ENCODE assay signal across 8 cellular contexts in the genomic region with DNA sequence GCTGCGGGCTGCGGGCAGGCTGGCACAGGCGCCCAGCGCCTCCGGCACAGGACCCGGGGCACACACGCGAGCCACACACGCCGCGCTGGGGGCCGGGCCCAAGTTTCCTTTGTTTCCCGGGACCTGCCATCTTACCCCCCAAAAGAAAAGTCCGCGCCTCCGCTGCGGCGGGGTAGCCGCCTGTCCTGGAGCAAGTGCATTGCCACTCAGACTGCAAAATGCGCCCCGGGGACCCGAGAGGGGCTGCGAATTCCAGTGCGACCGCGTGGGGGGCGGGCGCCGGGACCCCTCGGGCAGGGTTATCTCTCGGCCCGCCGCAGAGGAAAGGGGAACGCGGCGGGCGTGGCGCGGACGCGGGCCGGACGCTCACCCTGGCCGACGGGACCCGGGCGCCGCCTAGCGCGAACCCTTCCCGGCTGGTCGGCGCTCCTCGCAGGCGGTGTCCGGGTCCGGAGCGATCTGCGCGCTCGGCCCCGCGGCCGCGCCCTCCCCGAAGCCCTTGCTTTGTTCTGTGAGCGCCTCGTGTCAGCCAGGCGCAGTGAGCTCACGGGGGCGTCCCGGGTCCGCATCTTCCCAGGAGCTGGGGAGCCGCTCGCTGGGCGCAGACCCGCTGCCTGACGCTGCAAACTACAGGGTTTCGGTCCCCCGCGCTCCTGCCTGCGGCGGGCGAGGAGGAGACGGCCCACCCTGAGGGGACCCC. TPM values are rescaled to one million over a fixed set of nuclear protein-coding genes. Genes with fewer than 3 reads are reported as not detected.
A peak's percentile ranks its signal among the peaks of the same experiment; 100 is the strongest.
DNase-seq lines count a peak whose midpoint lies in the region; ATAC-seq lines count a peak whose summit lies in the region.

No MANE protein-coding gene starts in this region.

- peaks cover 66% of the 10 kb centered on the region for H3K27me3 Mint-ChIP-seq in T-helper 2 cell treated with Interferon-gamma antibody and Interleukin-4, amounts not matched to agents 5 μg/mL and 100 μg/mL, for 36 hours (ENCODE audit: low read depth)
- H3K27me3 Mint-ChIP-seq in activated naive CD8-positive, alpha-beta T cell, result peaks cover 39% of the 10 kb centered on the region

- peaks cover 12% of the 10 kb centered on the region for H3K4me1 Mint-ChIP-seq in T-helper 2 cell treated with Interferon-gamma antibody and Interleukin-4, amounts not matched to agents 5 μg/mL and 100 μg/mL, for 36 hours (ENCODE audit: low read depth)
- H3K4me1 Mint-ChIP-seq in activated naive CD8-positive, alpha-beta T cell (ENCODE audit: low read depth), result peaks cover 10% of the 10 kb centered on the region

- H3K9ac ChIP-seq in skeletal muscle tissue (ENCODE audit: low read depth in 1 of 3, low read length in 3 of 3), result peak overlapping the region in 1 of 3 donors; percentile 16

- no peaks in the 10 kb centered on the region for H3K36me3 ChIP-seq in skeletal muscle tissue (ENCODE audit: control insufficient read depth in 3 of 3, insufficient read depth in 3 of 3, low read length in 3 of 3)

- H3K9me3 ChIP-seq in skeletal muscle tissue (ENCODE audit: control insufficient read depth in 3 of 3, low read length in 3 of 3), result no peaks in the 10 kb centered on the region

- H3K9me3 Mint-ChIP-seq in T-helper 2 cell treated with Interferon-gamma antibody and Interleukin-4, amounts not matched to agents 5 μg/mL and 100 μg/mL, for 36 hours, result no peaks in the 10 kb centered on the region
- no peaks in the 10 kb centered on the region for H3K9me3 Mint-ChIP-seq in activated naive CD8-positive, alpha-beta T cell (ENCODE audit: low read depth)

- peak; percentile 64 for ATAC-seq in HG02642 (IDR thresholded peaks at IDR 0.05; ENCODE audit: poor library complexity, unreplicated experiment)
- no peak for ATAC-seq in GM18870 (IDR thresholded peaks at IDR 0.05; ENCODE audit: unreplicated experiment)

- H3K27me3 ChIP-seq in skeletal muscle tissue (ENCODE audit: control insufficient read depth in 3 of 3, insufficient read depth in 3 of 3, low read length in 3 of 3), result peaks cover 38 to 47% (median 47%) of the 10 kb centered on the region in 3 donors

- H3K4me3 ChIP-seq in iPS-11a (ENCODE audit: low read depth, low read length), result peak overlapping the region; percentile 67
- H3K4me3 ChIP-seq in skeletal muscle tissue (ENCODE audit: low read length in 3 of 3), result peak overlapping the region; percentile 14 to 61 (median 49)

- H3K27ac ChIP-seq in skeletal muscle tissue (ENCODE audit: low read depth, low read length), result no peak overlapping the region

- peaks cover 8 to 15% (median 14%) of the 10 kb centered on the region in 3 donors for H3K4me1 ChIP-seq in skeletal muscle tissue (ENCODE audit: control insufficient read depth in 3 of 3, insufficient read depth in 3 of 3, low read length in 3 of 3)

- H3K4me3 Mint-ChIP-seq in T-helper 2 cell treated with Interferon-gamma antibody and Interleukin-4, amounts not matched to agents 5 μg/mL and 100 μg/mL, for 36 hours, result peak overlapping the region; percentile 59
- peak overlapping the region; percentile 46 for H3K4me3 Mint-ChIP-seq in activated naive CD8-positive, alpha-beta T cell

- H3K27ac Mint-ChIP-seq in T-helper 2 cell treated with Interferon-gamma antibody and Interleukin-4, amounts not matched to agents 5 μg/mL and 100 μg/mL, for 36 hours, result no peak overlapping the region
- H3K27ac Mint-ChIP-seq in activated naive CD8-positive, alpha-beta T cell, result no peak overlapping the region

- peak; percentile 28 for DNase-seq in T-helper 2 cell treated with Interferon-gamma antibody and Interleukin-4, amounts not matched to agents 5 μg/mL and 100 μg/mL, for 36 hours (ENCODE audit: low spot score)
- DNase-seq in T-helper 2 cell, result no peak
- peak; percentile 66 for DNase-seq in NCI-H2196 (lab: John Stamatoyannopoulos, UW; ENCODE audit: unreplicated experiment)

- H3K36me3 Mint-ChIP-seq in T-helper 2 cell treated with Interferon-gamma antibody and Interleukin-4, amounts not matched to agents 5 μg/mL and 100 μg/mL, for 36 hours (ENCODE audit: low read depth), result no peaks in the 10 kb centered on the region
- H3K36me3 Mint-ChIP-seq in activated naive CD8-positive, alpha-beta T cell, result no peaks in the 10 kb centered on the region

RNA-seq across cellular contexts. Expression of a gene that starts 0.6 kb away (rescaled TPM):
- 16.7 TPM for total RNA-seq in skeletal muscle tissue

RNA-seq across cellular contexts. Expression of a gene that starts 52.9 kb away (rescaled TPM):
- 23.0 TPM for total RNA-seq in skeletal muscle tissue

Comparison
In these comparisons a context has a peak if more than half of its experiments do, and no peak if none do; other contexts are left out.
1. DNase-seq: peak in T-helper 2 cell treated with Interferon-gamma antibody and Interleukin-4, amounts not matched to agents 5 μg/mL and 100 μg/mL, for 36 hours (single experiment) and NCI-H2196 (single experiment); none in T-helper 2 cell (0 of 5).